In genomic region chr15:55782901-55783300, GRCh38 we compare ENCODE assay signal across 22 cellular contexts. TPM values are rescaled to one million over a fixed set of nuclear protein-coding genes. Genes with fewer than 3 reads are reported as not detected.
"Had no signal": no experiment of that assay in that cellular context is flagged by ENCODE, and none has a peak within 500 bp of the region (broad histone marks: within the 10 kb centered on the region; RNA-seq: fewer than 3 reads in every experiment).

No MANE protein-coding gene starts in this region.

- DNase-seq: activated CD8-positive, alpha-beta memory T cell treated with anti-CD3 and anti-CD28 coated beads for 24 hours; activated CD8-positive, alpha-beta memory T cell treated with anti-CD3 and anti-CD28 coated beads, Interleukin-2, amount 50 U/mL, for 4 hours; activated T-cell treated with anti-CD3 and anti-CD28 coated beads, Interleukin-2, amount 50 U/mL, for 24 hours; effector memory CD4-positive, alpha-beta T cell; gastrocnemius medialis; head of caudate nucleus; left cardiac atrium; naive thymus-derived CD8-positive, alpha-beta T cell; pancreas; psoas muscle; stimulated activated CD4-positive, alpha-beta T cell treated with anti-CD3 and anti-CD28 coated beads, Interleukin-12 subunit alpha, Interleukin-12 subunit beta, amount 100 ng/mL, for 4 hours; stimulated activated CD4-positive, alpha-beta T cell treated with anti-CD3 and anti-CD28 coated beads, Interleukin-4, amount 100 ng/mL, for 4 hours; stimulated activated naive CD8-positive, alpha-beta T cell treated with anti-CD3 and anti-CD28 coated beads, Interleukin-15, Interleukin-2, amounts not matched to agents 100 U/mL and 50 U/mL, for 24 hours; T-helper 1 cell; thyroid gland had no signal

- H3K4me1 ChIP-seq: gastrocnemius medialis, pancreas, psoas muscle, right atrium auricular region, thyroid gland had no signal

- H3K27ac Mint-ChIP-seq: activated naive CD8-positive, alpha-beta T cell; activated T-cell treated with anti-CD3 and anti-CD28 coated beads, Interleukin-2, amount 50 U/mL, for 24 hours; activated T-helper 17 cell treated with anti-CD3 and anti-CD28 coated beads, Interleukin-2, amount 50 U/mL, for 72 hours; memory B cell; naive thymus-derived CD8-positive, alpha-beta T cell; WTC11 had no signal

- H3K36me3 Mint-ChIP-seq: activated naive CD8-positive, alpha-beta T cell; WTC11 had no signal

- H3K4me3 ChIP-seq: gastrocnemius medialis, pancreas, psoas muscle, right atrium auricular region, thyroid gland had no signal

- ATAC-seq: activated T-helper 17 cell treated with anti-CD3 and anti-CD28 coated beads, Interleukin-2, amount 50 U/mL, for 72 hours; esophagus mucosa; gastrocnemius medialis; left cardiac atrium; naive thymus-derived CD8-positive, alpha-beta T cell; pancreas; psoas muscle; stimulated activated naive CD8-positive, alpha-beta T cell treated with anti-CD3 and anti-CD28 coated beads, Interleukin-15, Interleukin-2, amounts not matched to agents 100 U/mL and 50 U/mL, for 24 hours; WTC11 had no signal

- H3K27me3 Mint-ChIP-seq: activated T-helper 17 cell treated with anti-CD3 and anti-CD28 coated beads, Interleukin-2, amount 50 U/mL, for 72 hours had no signal

- H3K9me3 Mint-ChIP-seq: activated T-cell treated with anti-CD3 and anti-CD28 coated beads, Interleukin-2, amount 50 U/mL, for 24 hours; activated T-helper 17 cell treated with anti-CD3 and anti-CD28 coated beads, Interleukin-2, amount 50 U/mL, for 72 hours; central memory CD8-positive, alpha-beta T cell; WTC11 had no signal

- H3K4me1 Mint-ChIP-seq: activated T-helper 17 cell treated with anti-CD3 and anti-CD28 coated beads, Interleukin-2, amount 50 U/mL, for 72 hours; central memory CD8-positive, alpha-beta T cell; naive thymus-derived CD8-positive, alpha-beta T cell had no signal

- H3K9me3 ChIP-seq: gastrocnemius medialis, pancreas, psoas muscle, right atrium auricular region, thyroid gland had no signal

- H3K27me3 ChIP-seq: gastrocnemius medialis, pancreas, right atrium auricular region, thyroid gland had no signal

- H3K4me3 Mint-ChIP-seq: activated naive CD8-positive, alpha-beta T cell; activated T-cell treated with anti-CD3 and anti-CD28 coated beads, Interleukin-2, amount 50 U/mL, for 24 hours; activated T-helper 17 cell treated with anti-CD3 and anti-CD28 coated beads, Interleukin-2, amount 50 U/mL, for 72 hours; central memory CD8-positive, alpha-beta T cell; memory B cell; naive thymus-derived CD8-positive, alpha-beta T cell; WTC11 had no signal

- H3K36me3 ChIP-seq: gastrocnemius medialis, pancreas, right atrium auricular region, thyroid gland had no signal

- H3K27ac ChIP-seq: gastrocnemius medialis, pancreas, psoas muscle, right atrium auricular region, thyroid gland had no signal

RNA-seq across cellular contexts. Expression of gene PRTG, which starts 39.9 kb away (rescaled TPM):
- total RNA-seq: activated T-helper 17 cell treated with anti-CD3 and anti-CD28 coated beads, Interleukin-2, amount 50 U/mL, for 72 hours; naive thymus-derived CD8-positive, alpha-beta T cell had no signal
- polyA plus RNA-seq: naive thymus-derived CD8-positive, alpha-beta T cell had no signal
